Comparison of ENCODE assay signal across 9 cellular contexts in genomic region chr6:2877057-2877882, GRCh38. TPM values are rescaled to one million over a fixed set of nuclear protein-coding genes. Genes with fewer than 3 reads are reported as not detected.
DNase-seq lines count a peak whose midpoint lies in the region; ATAC-seq, FAIRE-seq and TF ChIP-seq lines count a peak whose summit lies in the region.
"Had no signal": no experiment of that assay in that cellular context is flagged by ENCODE, and none has a peak within 500 bp of the region (broad histone marks: within the 10 kb centered on the region; RNA-seq: fewer than 3 reads in every experiment).

No MANE protein-coding gene starts in this region.

- H3K27ac ChIP-seq in K562 (ENCODE audit: extremely low read depth, low read depth, low read length) (no peak overlapping the region), liver (ENCODE audit: low read depth in 1 of 2, low read length in 2 of 2) (peak overlapping the region; percentile 83 to 91), thoracic aorta (peak overlapping the region; percentile 44 to 54)
- H3K27ac ChIP-seq: C4-2B had no signal

- CTCF ChIA-PET in K562 (lab: Yijun Ruan, JAX; ENCODE audit: low intra/inter-chr PET ratio): no interaction called here

- H3K9ac ChIP-seq in K562 (ENCODE audit: insufficient read depth in 1 of 2, low read depth in 2 of 2, low read length in 2 of 2) (peak overlapping the region in 1 of 2 experiments; percentile 72; a peak in 1 of 4 replicates), liver (ENCODE audit: low read depth in 1 of 2, low read length in 2 of 2) (no peak overlapping the region)

- H3K9me3 ChIP-seq in K562 (replicated peaks; ENCODE audit: control insufficient read depth, insufficient read depth, low read depth, low read length): 0 out of 2 replicates have a peak, but pooled peaks cover 4% of the 10 kb centered on the region
- no peaks in the 10 kb centered on the region for H3K9me3 ChIP-seq in liver (ENCODE audit: control insufficient read depth in 4 of 4, low read length in 3 of 4)
- no peaks in the 10 kb centered on the region for H3K9me3 ChIP-seq in thoracic aorta

- no peaks in the 10 kb centered on the region for H3K9me1 ChIP-seq in K562 (ENCODE audit: control insufficient read depth, insufficient read depth, low read length)

- H3K4me3 ChIP-seq in K562: no peak overlapping the region
- H3K4me3 ChIP-seq in liver (ENCODE audit: low read depth in 1 of 3, low read length in 3 of 3): peak overlapping the region in 1 of 3 donors; percentile 19
- H3K4me3 ChIP-seq in thoracic aorta: peak overlapping the region; percentile 79

- TF ChIP-seq RAD21 in K562 (CRISPR knock-in tag; conservative IDR thresholded peaks at IDR 0.05 in 1 of 2, IDR thresholded peaks at IDR 0.05 in 1 of 2) (no peak), liver (IDR thresholded peaks at IDR 0.05) (no peak)

- H3K27me3 ChIP-seq in K562 (ENCODE audit: control insufficient read depth in 2 of 2, insufficient read depth in 2 of 2, low read length in 2 of 2) (no peaks in the 10 kb centered on the region), liver (ENCODE audit: control insufficient read depth in 4 of 4, insufficient read depth in 4 of 4, low read length in 3 of 4) (no peaks in the 10 kb centered on the region), thoracic aorta (replicated peaks; ENCODE audit: insufficient read depth) (no peaks in the 10 kb centered on the region)

- DNase-seq in activated CD8-positive, alpha-beta memory T cell treated with anti-CD3 and anti-CD28 coated beads for 24 hours: peak; percentile 55
- no peak for DNase-seq in activated CD8-positive, alpha-beta memory T cell treated with anti-CD3 and anti-CD28 coated beads, Interleukin-2, amount 50 U/mL, for 48 hours
- DNase-seq in K562 (ENCODE audit: extremely low read depth in 1 of 4, low spot score in 3 of 4) (no peak), thoracic aorta (ENCODE audit: low spot score) (no peak), NCI-H2081 treated with DMSO at 0.1 percent for 48 hours (lab: John Stamatoyannopoulos, UW) (no peak), middle frontal gyrus (ENCODE audit: extremely low spot score, low spot score) (no peak), NCI-H1092 (lab: John Stamatoyannopoulos, UW) (no peak)

- no peaks in the 10 kb centered on the region for H3K79me2 ChIP-seq in K562 (ENCODE audit: control insufficient read depth, insufficient read depth, low read length)

- no TSS peak for BruUV-seq in K562 (replicated peaks; lab: Mats Ljungman, UMichigan)

- H3K4me2 ChIP-seq in K562 (ENCODE audit: insufficient read depth, low read length): no peak overlapping the region

- TF ChIP-seq POLR2A in K562 (conservative IDR thresholded peaks at IDR 0.05): no peak

- WGBS in K562 (ENCODE audit: insufficient coverage, low coverage, missing lambda C conversion rate): 68% methylated on average over 13 of the region's 13 CpGs
- 63% methylated on average over 13 of the region's 13 CpGs for WGBS in liver

- H2AFZ ChIP-seq in K562 (ENCODE audit: low read depth, low read length): peak overlapping the region; percentile 32; the same call in 1 of the 2 replicates

- intact Hi-C loops in K562 (cut with micrococcal nuclease): no loop called here

- ATAC-seq in K562 (no peak), thoracic aorta (ENCODE audit: insufficient number of reproducible peaks, low FRiP score, low read depth) (no peak)

- no peak for FAIRE-seq in K562 (lab: Jason Lieb, UNC)

- H3K4me1 ChIP-seq in K562 (replicated peaks in 1 of 2; ENCODE audit: control insufficient read depth in 2 of 2, insufficient read depth in 2 of 2, low read length in 2 of 2): peaks cover 0 to 3% of the 10 kb centered on the region in 2 experiments; a peak in 3 of 5 replicates
- H3K4me1 ChIP-seq in liver (ENCODE audit: control insufficient read depth in 4 of 4, insufficient read depth in 4 of 4, low read length in 3 of 4): peaks cover 2 to 11% (median 5%) of the 10 kb centered on the region in 4 donors
- H3K4me1 ChIP-seq in thoracic aorta (ENCODE audit: control insufficient read depth in 1 of 2, low read depth in 2 of 2): peaks cover 7 to 16% of the 10 kb centered on the region in 2 donors

- H4K20me1 ChIP-seq in K562 (replicated peaks; ENCODE audit: control insufficient read depth, insufficient read depth, low read length): no peaks in the 10 kb centered on the region

- TF ChIP-seq EP300 in K562 (IDR thresholded peaks at IDR 0.05; ENCODE audit: low read length): no peak

- H3K36me3 ChIP-seq in K562 (ENCODE audit: control insufficient read depth, insufficient read depth, low read length) (no peaks in the 10 kb centered on the region), liver (ENCODE audit: control insufficient read depth in 4 of 4, insufficient read depth in 3 of 4, low read depth in 1 of 4, low read length in 3 of 4) (no peaks in the 10 kb centered on the region), thoracic aorta (no peaks in the 10 kb centered on the region)

- TF ChIP-seq CTCF in K562 (IDR thresholded peaks at IDR 0.05 in 2 of 3, conservative IDR thresholded peaks at IDR 0.05 in 1 of 3; ENCODE audit: insufficient read depth in 2 of 3, low read depth in 1 of 3, low read length in 3 of 3) (no peak), liver (IDR thresholded peaks at IDR 0.05; ENCODE audit: low read depth, low read length, missing input control) (no peak), thoracic aorta (IDR thresholded peaks at IDR 0.05) (no peak)

- POLR2A ChIA-PET in K562 (lab: Yijun Ruan, JAX): interaction anchor here (0.6 to 3.4 kb wide), 5 partner anchors 11 to 138 kb away, joined by 4 to 21 read pairs (median 4); no protein-coding TSS in a partner anchor

- in situ Hi-C loops in K562 (cut with MboI): no loop called here

TF ChIP-seq in K562, 482 proteins besides CTCF, POLR2A, EP300 and RAD21:
- TF ChIP-seq TBL1XR1 (IDR thresholded peaks at IDR 0.05; ENCODE audit: low read length in 2 of 2) (no peak), NFE2L1 (tag; IDR thresholded peaks at IDR 0.05; ENCODE audit: borderline replicate concordance, low read depth) (no peak), ZNF41 (CRISPR knock-in tag; conservative IDR thresholded peaks at IDR 0.05) (no peak), MAFG (tag; conservative IDR thresholded peaks at IDR 0.05) (0 out of 2 replicates have a peak, but pooled peaks have one; percentile 11)

TF ChIP-seq in liver, 16 proteins besides CTCF, POLR2A, EP300 and RAD21:
- TF ChIP-seq EGR1 (IDR thresholded peaks at IDR 0.05; ENCODE audit: low read depth in 2 of 2) (no peak), RXRA (IDR thresholded peaks at IDR 0.05) (peak in 1 of 2 donors; percentile 69), YY1 (IDR thresholded peaks at IDR 0.05) (no peak), JUND (IDR thresholded peaks at IDR 0.05) (peak; percentile 20 to 32), HNF4A (conservative IDR thresholded peaks at IDR 0.05) (peak in 1 of 2 donors; percentile 25)
TF ChIP-seq in liver: peak in this region for 3.

RNA-seq across cellular contexts. Expression of gene SERPINB9, which starts 25.8 kb away (rescaled TPM):
- total RNA-seq in K562 (2011; cell fraction: chromatin; rRNA removed; ENCODE audit: low replicate concordance): 38.5 and 40.9 TPM in 2 replicates
- total RNA-seq in K562 (2011; cell fraction: nucleolus; rRNA removed): 25.5 and 30.9 TPM in 2 replicates
- total RNA-seq in K562 (2011; cell fraction: nucleoplasm; rRNA removed): 39.8 and 60.8 TPM in 2 replicates
- total RNA-seq in K562 (2014; rRNA removed) (18.8 and 18.9 TPM in 2 replicates), K562 (2014; rRNA removed; fragmentation: Illumina TruSeq; extraction: Trizol) (30.7 and 37.5 TPM in 2 replicates), K562 (2015; rRNA removed; fragmentation: Illumina TruSeq; extraction: Trizol) (18.4 and 21.5 TPM in 2 replicates), K562 (2021) (31.7 and 37.0 TPM in 2 replicates), liver (1 to 10 TPM; 4.7 to 5.1 TPM), thoracic aorta (10 to 100 TPM; 15.7 to 24.0 TPM)
- polyA plus RNA-seq in K562 (2011; rRNA removed) (72.3 and 136 TPM in 2 replicates), K562 (2014; fragmentation: Illumina TruSeq; extraction: Trizol) (34.6 and 40.3 TPM in 2 replicates), K562 (2014; fragmentation: Nextera tagmentation; extraction: Ambion mirVana) (10 to 100 TPM; 12.1 to 20.0 TPM), K562 (2014; rRNA removed) (26.6 and 32.2 TPM in 2 replicates), liver (1 to 10 TPM; 2.2 to 4.0 TPM)
- 68.2 and 93.0 TPM in 2 replicates for polyA plus RNA-seq in K562 (2011; cell fraction: cytosol; rRNA removed)
- polyA plus RNA-seq in K562 (2011; cell fraction: nucleus; rRNA removed): 24.3 and 46.3 TPM in 2 replicates
- polyA plus RNA-seq in K562 (2012): 21.2 and 35.3 TPM in 2 replicates
- polyA minus RNA-seq in K562 (2011; rRNA and poly(A)+ RNA removed): 75.4 and 149 TPM in 2 replicates
- 34.9 and 85.8 TPM in 2 replicates for polyA minus RNA-seq in K562 (2011; cell fraction: cytosol; rRNA and poly(A)+ RNA removed)
- 14.3 and 16.3 TPM in 2 replicates for polyA minus RNA-seq in K562 (2011; cell fraction: nucleus; rRNA and poly(A)+ RNA removed)

RNA-seq across cellular contexts. Expression of gene SERPINB1, which starts 35.6 kb away (rescaled TPM):
- total RNA-seq in K562 (2011; cell fraction: chromatin; rRNA removed; ENCODE audit: low replicate concordance): 11.1 and 19.1 TPM in 2 replicates
- 13.9 and 18.2 TPM in 2 replicates for total RNA-seq in K562 (2011; cell fraction: nucleolus; rRNA removed)
- total RNA-seq in K562 (2011; cell fraction: nucleoplasm; rRNA removed): 16.9 and 26.9 TPM in 2 replicates
- total RNA-seq in K562 (2014; rRNA removed) (36.7 and 41.2 TPM in 2 replicates), K562 (2014; rRNA removed; fragmentation: Illumina TruSeq; extraction: Trizol) (49.3 and 62.5 TPM in 2 replicates), K562 (2015; rRNA removed; fragmentation: Illumina TruSeq; extraction: Trizol) (31.9 and 33.9 TPM in 2 replicates), K562 (2021) (45.6 and 46.5 TPM in 2 replicates), liver (10 to 100 TPM; 14.8 to 34.3 TPM), thoracic aorta (10 to 100 TPM; 41.0 to 62.3 TPM)
- polyA plus RNA-seq in K562 (2011; rRNA removed) (49.4 and 108 TPM in 2 replicates), K562 (2014; fragmentation: Illumina TruSeq; extraction: Trizol) (57.7 and 78.3 TPM in 2 replicates), K562 (2014; fragmentation: Nextera tagmentation; extraction: Ambion mirVana) (10 to 100 TPM; 63.8 to 68.7 TPM), K562 (2014; rRNA removed) (61.9 and 66.9 TPM in 2 replicates), liver (10 to 100 TPM; 12.5 to 22.3 TPM)
- polyA plus RNA-seq in K562 (2011; cell fraction: cytosol; rRNA removed): 24.3 and 27.5 TPM in 2 replicates
- 22.6 and 24.2 TPM in 2 replicates for polyA plus RNA-seq in K562 (2011; cell fraction: nucleus; rRNA removed)
- 44.7 and 93.0 TPM in 2 replicates for polyA plus RNA-seq in K562 (2012)
- polyA minus RNA-seq in K562 (2011; rRNA and poly(A)+ RNA removed): 48.6 and 55.2 TPM in 2 replicates
- 25.9 and 43.6 TPM in 2 replicates for polyA minus RNA-seq in K562 (2011; cell fraction: cytosol; rRNA and poly(A)+ RNA removed)
- 20.3 and 22.5 TPM in 2 replicates for polyA minus RNA-seq in K562 (2011; cell fraction: nucleus; rRNA and poly(A)+ RNA removed)
